1 cellular context compared by ENCODE assay signal in genomic region chr18:37495354-37495753, GRCh38.
TF ChIP-seq lines count a peak whose summit lies in the region.

No MANE protein-coding gene starts in this region.

TF ChIP-seq in H1, 55 proteins besides CTCF, POLR2A, EP300 and RAD21:
- TF ChIP-seq TAF1 (IDR thresholded peaks at IDR 0.05; ENCODE audit: low read depth, low read length) (no peak), NRF1 (IDR thresholded peaks at IDR 0.05; ENCODE audit: low read depth, low read length) (no peak)
